Comparison of ENCODE assay signal across 16 cellular contexts in genomic region chr3:113277886-113278598, GRCh38.
DNase-seq lines count a peak whose midpoint lies in the region; ATAC-seq and TF ChIP-seq lines count a peak whose summit lies in the region.
"Had no signal": no experiment of that assay in that cellular context is flagged by ENCODE, and none has a peak within 500 bp of the region (broad histone marks: within the 10 kb centered on the region; RNA-seq: fewer than 3 reads in every experiment).

No MANE protein-coding gene starts in this region.

- H3K14ac ChIP-seq in neuronal stem cell (ENCODE audit: low read length): no peak overlapping the region

- H3K9ac ChIP-seq in neuronal stem cell (ENCODE audit: low read depth, low read length, poor library complexity): no peak overlapping the region

- no peaks in the 10 kb centered on the region for H3K9me3 ChIP-seq in neuronal stem cell (replicated peaks in 1 of 2; ENCODE audit: control insufficient read depth in 2 of 2, insufficient read depth in 1 of 2, low read depth in 1 of 2, low read length in 2 of 2)
- H3K9me3 ChIP-seq: ovary had no signal

- no peak for ATAC-seq in left lobe of liver
- ATAC-seq: left colon had no signal

- H2AFZ ChIP-seq in neuronal stem cell (ENCODE audit: low read length): no peak overlapping the region

- POLR2A ChIA-PET in activated CD4-positive, alpha-beta T cell treated with anti-CD3 and anti-CD28 coated beads, Interleukin-2, amount 10 ng/mL, durations not matched to agents 7 days and 5 days (lab: Charles Lee): no interaction called here

- peak; percentile 46 for TF ChIP-seq CTCF in GM13977 (IDR thresholded peaks at IDR 0.05; ENCODE audit: extremely low read depth, insufficient read depth, missing control alignments)
- TF ChIP-seq CTCF in endothelial cell (IDR thresholded peaks at IDR 0.05; ENCODE audit: unreplicated experiment): peak; percentile 18

- H3K79me1 ChIP-seq in neuronal stem cell (ENCODE audit: low read depth, low read length): no peaks in the 10 kb centered on the region

- peaks cover 10% of the 10 kb centered on the region for H3K36me3 Mint-ChIP-seq in endothelial cell (ENCODE audit: low read depth, unreplicated experiment)
- H3K36me3 Mint-ChIP-seq in activated CD4-positive, alpha-beta T cell treated with anti-CD3 and anti-CD28 coated beads, Interleukin-2, amount 10 ng/mL, durations not matched to agents 7 days and 5 days (ENCODE audit: low read depth): no peaks in the 10 kb centered on the region

- H3K9me3 Mint-ChIP-seq in endothelial cell (ENCODE audit: unreplicated experiment): no peaks in the 10 kb centered on the region
- no peaks in the 10 kb centered on the region for H3K9me3 Mint-ChIP-seq in activated CD4-positive, alpha-beta T cell treated with anti-CD3 and anti-CD28 coated beads, Interleukin-2, amount 10 ng/mL, durations not matched to agents 7 days and 5 days
- H3K9me3 Mint-ChIP-seq: activated CD4-positive, alpha-beta T cell treated with anti-CD3 and anti-CD28 coated beads, Interleukin-2, amount 10 ng/mL, durations not matched to agents 24 days and 14 days; activated naive CD4-positive, alpha-beta T cell treated with anti-CD3 and anti-CD28 coated beads for 36 hours; stimulated activated naive CD8-positive, alpha-beta T cell treated with anti-CD3 and anti-CD28 coated beads, Interleukin-15, Interleukin-2, amounts not matched to agents 100 ng/mL and 50 ng/mL, for 24 hours had no signal

- H3K4me1 ChIP-seq in neuronal stem cell (ENCODE audit: control insufficient read depth in 2 of 2, insufficient read depth in 1 of 2, low read depth in 1 of 2, low read length in 2 of 2): peaks cover 22 to 35% of the 10 kb centered on the region in 2 donors

- peak; percentile 43 for DNase-seq in GM13977 (ENCODE audit: low spot score)
- DNase-seq in endothelial cell (ENCODE audit: low spot score): no peak
- no peak for DNase-seq in neuronal stem cell (ENCODE audit: low spot score)
- DNase-seq in left lobe of liver (ENCODE audit: low spot score): no peak
- DNase-seq in activated effector memory CD4-positive, alpha-beta T cell treated with anti-CD3 and anti-CD28 coated beads, Interleukin-2, amount 50 U/mL, for 16 hours: no peak
- no peak for DNase-seq in activated CD4-positive, alpha-beta T cell treated with anti-CD3 and anti-CD28 coated beads, Interleukin-2, amount 10 ng/mL, durations not matched to agents 7 days and 5 days
- DNase-seq: activated CD4-positive, alpha-beta T cell treated with anti-CD3 and anti-CD28 coated beads, Interleukin-2, amount 10 ng/mL, durations not matched to agents 24 days and 14 days; activated naive CD4-positive, alpha-beta T cell treated with anti-CD3 and anti-CD28 coated beads for 36 hours; Calu3; left colon; NCI-H1436; NK-92 treated with Interleukin-12 subunit alpha and Interleukin-12 subunit beta, amount 100 ng/mL, for 24 hours; SW 1271 had no signal

- H3K36me3 ChIP-seq in neuronal stem cell (replicated peaks in 1 of 2; ENCODE audit: control insufficient read depth in 2 of 2, insufficient read depth in 2 of 2, low read length in 2 of 2): peaks cover 60 to 99% of the 10 kb centered on the region in 2 donors
- H3K36me3 ChIP-seq: ovary had no signal

- H3K4me3 ChIP-seq in neuronal stem cell (ENCODE audit: low read length in 2 of 2): no peak overlapping the region
- H3K4me3 ChIP-seq: ovary had no signal

- H3K18ac ChIP-seq in neuronal stem cell (ENCODE audit: low read length): peak overlapping the region; percentile 74

- peak overlapping the region; percentile 4 for H2BK15ac ChIP-seq in neuronal stem cell (ENCODE audit: low read length)

- H3K4me2 ChIP-seq in neuronal stem cell (ENCODE audit: insufficient read depth, low read length, poor library complexity, severe bottlenecking): no peak overlapping the region

- no peaks in the 10 kb centered on the region for H3K27me3 ChIP-seq in neuronal stem cell (ENCODE audit: control insufficient read depth in 3 of 3, insufficient read depth in 3 of 3, low read depth in 1 of 3, low read length in 3 of 3)
- H3K27me3 ChIP-seq: ovary had no signal

- H2BK12ac ChIP-seq in neuronal stem cell (ENCODE audit: low read length): no peak overlapping the region

- no peak overlapping the region for H3K27ac ChIP-seq in neuronal stem cell (replicated peaks; ENCODE audit: low read length)

- TF ChIP-seq EP300 in Ishikawa (IDR thresholded peaks at IDR 0.05; ENCODE audit: borderline replicate concordance): no peak

- H2BK5ac ChIP-seq in neuronal stem cell (ENCODE audit: low read length): peak overlapping the region; percentile 30

- no peak overlapping the region for H4K91ac ChIP-seq in neuronal stem cell (ENCODE audit: low read depth, low read length, poor library complexity)

- H3K4me3 Mint-ChIP-seq in endothelial cell (ENCODE audit: unreplicated experiment): no peak overlapping the region
- no peak overlapping the region for H3K4me3 Mint-ChIP-seq in activated CD4-positive, alpha-beta T cell treated with anti-CD3 and anti-CD28 coated beads, Interleukin-2, amount 10 ng/mL, durations not matched to agents 7 days and 5 days
- H3K4me3 Mint-ChIP-seq: activated CD4-positive, alpha-beta T cell treated with anti-CD3 and anti-CD28 coated beads, Interleukin-2, amount 10 ng/mL, durations not matched to agents 24 days and 14 days; activated naive CD4-positive, alpha-beta T cell treated with anti-CD3 and anti-CD28 coated beads for 36 hours; stimulated activated naive CD8-positive, alpha-beta T cell treated with anti-CD3 and anti-CD28 coated beads, Interleukin-15, Interleukin-2, amounts not matched to agents 100 ng/mL and 50 ng/mL, for 24 hours had no signal

- no peak overlapping the region for H3K4ac ChIP-seq in neuronal stem cell (ENCODE audit: low read length)

- no peak overlapping the region for H3K23ac ChIP-seq in neuronal stem cell (ENCODE audit: low read depth, low read length, poor library complexity)

- CTCF ChIA-PET in activated CD4-positive, alpha-beta T cell treated with anti-CD3 and anti-CD28 coated beads, Interleukin-2, amount 10 ng/mL, durations not matched to agents 7 days and 5 days (lab: Charles Lee): interaction anchor here (2.0 kb wide), 1 partner anchor 10 kb away, joined by 5 read pairs; no protein-coding TSS in a partner anchor

- H3K27me3 Mint-ChIP-seq in endothelial cell (ENCODE audit: unreplicated experiment): peaks cover 3% of the 10 kb centered on the region
- H3K27me3 Mint-ChIP-seq in activated CD4-positive, alpha-beta T cell treated with anti-CD3 and anti-CD28 coated beads, Interleukin-2, amount 10 ng/mL, durations not matched to agents 7 days and 5 days: no peaks in the 10 kb centered on the region
- H3K27me3 Mint-ChIP-seq: activated CD4-positive, alpha-beta T cell treated with anti-CD3 and anti-CD28 coated beads, Interleukin-2, amount 10 ng/mL, durations not matched to agents 24 days and 14 days had no signal

- no peak overlapping the region for H2BK120ac ChIP-seq in neuronal stem cell (ENCODE audit: low read depth, low read length)

- peaks cover 10% of the 10 kb centered on the region for H3K4me1 Mint-ChIP-seq in endothelial cell (ENCODE audit: unreplicated experiment)
- H3K4me1 Mint-ChIP-seq in activated CD4-positive, alpha-beta T cell treated with anti-CD3 and anti-CD28 coated beads, Interleukin-2, amount 10 ng/mL, durations not matched to agents 7 days and 5 days: peaks cover 7% of the 10 kb centered on the region

- H4K8ac ChIP-seq in neuronal stem cell (ENCODE audit: low read depth, low read length): no peak overlapping the region

- H2AK5ac ChIP-seq in neuronal stem cell (ENCODE audit: low read depth, low read length): peak overlapping the region; percentile 61

- in situ Hi-C loops in GM13977 (cut with MboI; ENCODE audit: low pct_unique_long_range_greater_than_20kb, low sequenced_read_pairs, unreplicated experiment): no loop called here

- WGBS in neuronal stem cell (ENCODE audit: extremely low coverage in 2 of 2, insufficient read length in 2 of 2, insufficient replicate concordance in 1 of 2), 2 donors: no CpG with 5 or more reads among the region's 17 CpGs

- H3K27ac Mint-ChIP-seq in endothelial cell (ENCODE audit: unreplicated experiment): no peak overlapping the region
- no peak overlapping the region for H3K27ac Mint-ChIP-seq in activated CD4-positive, alpha-beta T cell treated with anti-CD3 and anti-CD28 coated beads, Interleukin-2, amount 10 ng/mL, durations not matched to agents 7 days and 5 days
- H3K27ac Mint-ChIP-seq: activated CD4-positive, alpha-beta T cell treated with anti-CD3 and anti-CD28 coated beads, Interleukin-2, amount 10 ng/mL, durations not matched to agents 24 days and 14 days; activated naive CD4-positive, alpha-beta T cell treated with anti-CD3 and anti-CD28 coated beads for 36 hours; stimulated activated naive CD8-positive, alpha-beta T cell treated with anti-CD3 and anti-CD28 coated beads, Interleukin-15, Interleukin-2, amounts not matched to agents 100 ng/mL and 50 ng/mL, for 24 hours had no signal

- TF ChIP-seq RAD21 in Ishikawa (IDR thresholded peaks at IDR 0.05; ENCODE audit: low read depth): peak; percentile 72

TF ChIP-seq in Ishikawa, 13 proteins besides CTCF, POLR2A, EP300 and RAD21:
- TF ChIP-seq EGR1 (IDR thresholded peaks at IDR 0.05): no peak
